In genomic region chr10:480498-480927, GRCh38 we compare ENCODE assay signal across 30 cellular contexts.
A peak's percentile ranks its signal among the peaks of the same experiment; 100 is the strongest.
DNase-seq lines count a peak whose midpoint lies in the region; ATAC-seq and TF ChIP-seq lines count a peak whose summit lies in the region.
"Had no signal": no experiment of that assay in that cellular context is flagged by ENCODE, and none has a peak within 500 bp of the region (broad histone marks: within the 10 kb centered on the region; RNA-seq: fewer than 3 reads in every experiment).

No MANE protein-coding gene starts in this region.

- no peak overlapping the region for H3K56ac ChIP-seq in mesendoderm (ENCODE audit: low read length)

- H3K4me3 ChIP-seq in dorsolateral prefrontal cortex (no peak overlapping the region), upper lobe of right lung (no peak overlapping the region), mesendoderm (ENCODE audit: low read length) (no peak overlapping the region)
- H3K4me3 ChIP-seq: cardiac muscle cell, hepatocyte, MG63, neural progenitor cell, suprapubic skin had no signal

- no peak overlapping the region for H2BK120ac ChIP-seq in mesendoderm (ENCODE audit: low read depth, low read length)

- no peak overlapping the region for H3K18ac ChIP-seq in mesendoderm (ENCODE audit: low read length)

- no peaks in the 10 kb centered on the region for H3K27me3 Mint-ChIP-seq in osteocyte (ENCODE audit: unreplicated experiment)
- H3K27me3 Mint-ChIP-seq: activated B cell treated with CpG ODN at 0.5 μM for 24 hours; activated naive CD8-positive, alpha-beta T cell; CD4-positive, alpha-beta T cell; stimulated activated memory B cell treated with anti-CD40 and anti-IgM and Interleukin-4, amounts not matched to agents 10 μg/mL and 1 μg/mL and 100 μg/mL, for 72 hours had no signal

- intact Hi-C loops in dorsolateral prefrontal cortex (cut with DNase I) = no loop called here
- intact Hi-C loops in upper lobe of right lung (cut with DNase I) = no loop called here

- no peak overlapping the region for H3K4me3 Mint-ChIP-seq in osteocyte (ENCODE audit: unreplicated experiment)
- H3K4me3 Mint-ChIP-seq: activated B cell treated with CpG ODN at 0.5 μM for 24 hours; activated CD4-positive, alpha-beta memory T cell treated with anti-CD3 and anti-CD28 coated beads for 36 hours; activated naive CD8-positive, alpha-beta T cell; CD4-positive, alpha-beta T cell; memory B cell; neural progenitor cell; stimulated activated memory B cell treated with anti-CD40 and anti-IgM and Interleukin-4, amounts not matched to agents 10 μg/mL and 1 μg/mL and 100 μg/mL, for 72 hours had no signal

- no peaks in the 10 kb centered on the region for H3K9me3 ChIP-seq in upper lobe of right lung
- H3K9me3 ChIP-seq: MG63, SK-N-SH, suprapubic skin had no signal

- H3K4me2 ChIP-seq in mesendoderm (ENCODE audit: low read length) = no peak overlapping the region
- H3K4me2 ChIP-seq: hepatocyte, neural progenitor cell, SK-N-SH had no signal

- no peak overlapping the region for H2BK5ac ChIP-seq in mesendoderm (ENCODE audit: low read length)

- no peak for TF ChIP-seq POLR2A in erythroblast (IDR thresholded peaks at IDR 0.05; ENCODE audit: low read length)

- no peak overlapping the region for H2AK5ac ChIP-seq in mesendoderm (ENCODE audit: low read length)

- no peak overlapping the region for H4K5ac ChIP-seq in mesendoderm (ENCODE audit: low read length)

- no peaks in the 10 kb centered on the region for H3K9me3 Mint-ChIP-seq in osteocyte (ENCODE audit: unreplicated experiment)
- H3K9me3 Mint-ChIP-seq: activated B cell treated with CpG ODN at 0.5 μM for 24 hours had no signal

- H3K36me3 ChIP-seq in upper lobe of right lung = no peaks in the 10 kb centered on the region
- H3K36me3 ChIP-seq in mesendoderm (ENCODE audit: control insufficient read depth, insufficient read depth, low read length) = no peaks in the 10 kb centered on the region
- H3K36me3 ChIP-seq: cardiac muscle cell, neural progenitor cell had no signal

- WGBS in mesendoderm (ENCODE audit: extremely low coverage, insufficient coverage, low lambda C conversion rate) = no CpG with 5 or more reads among the region's 23 CpGs

- no peak overlapping the region for H3K4ac ChIP-seq in mesendoderm (ENCODE audit: low read depth, low read length)

- H3K27ac ChIP-seq in dorsolateral prefrontal cortex (peak overlapping the region in 43 of 59 donors; percentile 1 to 91 (median 70)), upper lobe of right lung (no peak overlapping the region), mesendoderm (ENCODE audit: low read depth, low read length) (no peak overlapping the region)
- H3K27ac ChIP-seq: cardiac muscle cell, hepatocyte, neural progenitor cell, suprapubic skin had no signal

- no peaks in the 10 kb centered on the region for H3K27me3 ChIP-seq in dorsolateral prefrontal cortex
- H3K27me3 ChIP-seq in upper lobe of right lung = no peaks in the 10 kb centered on the region
- no peaks in the 10 kb centered on the region for H3K27me3 ChIP-seq in mesendoderm (ENCODE audit: insufficient read depth, low read length, poor library complexity)
- H3K27me3 ChIP-seq: hepatocyte, MG63, neural progenitor cell, suprapubic skin had no signal

- H3K36me3 Mint-ChIP-seq in osteocyte (ENCODE audit: unreplicated experiment) = peaks cover 2% of the 10 kb centered on the region
- H3K36me3 Mint-ChIP-seq: activated naive CD8-positive, alpha-beta T cell; stimulated activated memory B cell treated with anti-CD40 and anti-IgM and Interleukin-4, amounts not matched to agents 10 μg/mL and 1 μg/mL and 100 μg/mL, for 72 hours had no signal

- H3K79me1 ChIP-seq in mesendoderm (ENCODE audit: low read length) = no peaks in the 10 kb centered on the region

- no peak overlapping the region for H3K23ac ChIP-seq in mesendoderm (ENCODE audit: low read length)

- DNase-seq in activated CD8-positive, alpha-beta memory T cell treated with anti-CD3 and anti-CD28 coated beads, Interleukin-2, amount 50 U/mL, for 48 hours = peak; percentile 25
- no peak for DNase-seq in activated CD8-positive, alpha-beta memory T cell treated with anti-CD3 and anti-CD28 coated beads, Interleukin-2, amount 50 U/mL, for 4 hours
- peak in 1 of 10 donors; percentile 39 for DNase-seq in dorsolateral prefrontal cortex
- DNase-seq in osteocyte (ENCODE audit: extremely low spot score, unreplicated experiment) = peak; percentile 75
- DNase-seq in upper lobe of right lung = peak; percentile 45
- no peak for DNase-seq in erythroblast (lab: John Stamatoyannopoulos, UW)
- DNase-seq in stimulated activated naive CD4-positive, alpha-beta T cell (lab: John Stamatoyannopoulos, UW) = no peak
- no peak for DNase-seq in mesendoderm
- DNase-seq: activated B cell treated with CpG ODN at 0.5 μM for 24 hours; activated CD4-positive, alpha-beta memory T cell treated with anti-CD3 and anti-CD28 coated beads for 36 hours; activated effector memory CD4-positive, alpha-beta T cell treated with anti-CD3 and anti-CD28 coated beads, Interleukin-2, amount 50 U/mL, for 16 hours; activated T-cell treated with anti-CD3 and anti-CD28 coated beads for 4 hours; CD4-positive, alpha-beta T cell; GDM1; KG1; left colon; MG63; NCI-H187 treated with DMSO at 0.1 percent for 48 hours; NCI-H2227 treated with DMSO at 0.1 percent for 48 hours; NK-92 treated with Interleukin-12 subunit alpha and Interleukin-12 subunit beta, amount 100 ng/mL, for 24 hours; PC-3; stimulated activated CD4-positive, alpha-beta T cell treated with anti-CD3 and anti-CD28 coated beads, Interleukin-15, amount 100 ng/mL, for 24 hours had no signal

- no peak overlapping the region for H4K8ac ChIP-seq in mesendoderm (ENCODE audit: low read depth, low read length)

- H3K27ac Mint-ChIP-seq in osteocyte (ENCODE audit: unreplicated experiment) = no peak overlapping the region
- H3K27ac Mint-ChIP-seq: activated B cell treated with CpG ODN at 0.5 μM for 24 hours; activated CD4-positive, alpha-beta memory T cell treated with anti-CD3 and anti-CD28 coated beads for 36 hours; activated naive CD8-positive, alpha-beta T cell; CD4-positive, alpha-beta T cell; memory B cell; neural progenitor cell; stimulated activated memory B cell treated with anti-CD40 and anti-IgM and Interleukin-4, amounts not matched to agents 10 μg/mL and 1 μg/mL and 100 μg/mL, for 72 hours had no signal

- peaks cover 36% of the 10 kb centered on the region for H3K4me1 Mint-ChIP-seq in osteocyte (ENCODE audit: unreplicated experiment)

- H3K9ac ChIP-seq in mesendoderm (ENCODE audit: low read length) = no peak overlapping the region
- H3K9ac ChIP-seq: neural progenitor cell, SK-N-SH had no signal

- H2BK15ac ChIP-seq in mesendoderm (replicated peaks; ENCODE audit: low read depth) = no peak overlapping the region

- no peak for ATAC-seq in upper lobe of right lung
- ATAC-seq: PC-3; stimulated activated memory B cell treated with anti-CD40 and anti-IgM and Interleukin-4, amounts not matched to agents 10 μg/mL and 1 μg/mL and 100 μg/mL, for 72 hours had no signal

- no peaks in the 10 kb centered on the region for H3K79me2 ChIP-seq in mesendoderm (ENCODE audit: control insufficient read depth, insufficient read depth, low read length)

- no peaks in the 10 kb centered on the region for H3K4me1 ChIP-seq in upper lobe of right lung
- no peaks in the 10 kb centered on the region for H3K4me1 ChIP-seq in mesendoderm (ENCODE audit: control insufficient read depth, low read depth, low read length)

- TF ChIP-seq CTCF in dorsolateral prefrontal cortex (IDR thresholded peaks at IDR 0.05 in 54 of 56, conservative IDR thresholded peaks at IDR 0.05 in 2 of 56; ENCODE audit: low read depth in 1 of 56, partially characterized antibody in 56 of 56) (no peak), osteocyte (IDR thresholded peaks at IDR 0.05) (no peak), upper lobe of right lung (IDR thresholded peaks at IDR 0.05) (no peak)

Comparison
In these comparisons a context has a peak if more than half of its experiments do, and no peak if none do; other contexts are left out.
1. DNase-seq: peak in activated CD8-positive, alpha-beta memory T cell treated with anti-CD3 and anti-CD28 coated beads, Interleukin-2, amount 50 U/mL, for 48 hours (single experiment), osteocyte (single experiment) and upper lobe of right lung (single experiment); none in activated CD8-positive, alpha-beta memory T cell treated with anti-CD3 and anti-CD28 coated beads, Interleukin-2, amount 50 U/mL, for 4 hours (single experiment), erythroblast (0 of 2), stimulated activated naive CD4-positive, alpha-beta T cell (0 of 6) and mesendoderm (single experiment).
2. H3K27ac ChIP-seq: peak in dorsolateral prefrontal cortex (43 of 59); none in upper lobe of right lung (single experiment) and mesendoderm (single experiment).